In genomic region chr7:99499356-99499712, GRCh38 we compare ENCODE assay signal across 6 cellular contexts. TPM values are rescaled to one million over a fixed set of nuclear protein-coding genes. Genes with fewer than 3 reads are reported as not detected.
DNase-seq lines count a peak whose midpoint lies in the region; ATAC-seq and TF ChIP-seq lines count a peak whose summit lies in the region.

No MANE protein-coding gene starts in this region.

- in situ Hi-C loops in IMR-90 (cut with MboI; ENCODE audit: low sequenced_read_pairs): no loop called here

- 0% methylated on average over 3 of the region's 14 CpGs; no CpG with 5 or more reads in 1 of the 2 experiments for WGBS in IMR-90 (ENCODE audit: extremely low coverage in 2 of 2, insufficient read length in 1 of 2), 2 experiments
- under 1% methylated on average over 14 of the region's 14 CpGs for WGBS in prostate gland

- H2BK15ac ChIP-seq in IMR-90 (ENCODE audit: low read depth, low read length): no peak overlapping the region

- peaks cover 3% of the 10 kb centered on the region for H3K4me1 ChIP-seq in IMR-90 (ENCODE audit: control insufficient read depth, insufficient read depth, low read length)
- H3K4me1 ChIP-seq in prostate gland (replicated peaks): peaks cover 4% of the 10 kb centered on the region

- H3K9me3 ChIP-seq in IMR-90 (ENCODE audit: control insufficient read depth, insufficient read depth, low read length) (peaks cover 9% of the 10 kb centered on the region), prostate gland (no peaks in the 10 kb centered on the region)

- H2AK9ac ChIP-seq in IMR-90 (replicated peaks; ENCODE audit: low read depth, low read length, poor library complexity): peak overlapping the region; percentile 95

- H2AK5ac ChIP-seq in IMR-90 (ENCODE audit: low read depth, low read length): peak overlapping the region; percentile 57; the same call in 1 of the 2 replicates

- H2AFZ ChIP-seq in IMR-90 (replicated peaks; ENCODE audit: low read length, poor library complexity): peak overlapping the region; percentile 97

- H4K20me1 ChIP-seq in IMR-90 (ENCODE audit: insufficient read depth, low read length): peaks cover 11% of the 10 kb centered on the region; the same call in 1 of the 2 replicates

- H3K18ac ChIP-seq in IMR-90 (ENCODE audit: low read depth, low read length): no peak overlapping the region

- H3K27ac ChIP-seq in IMR-90 (ENCODE audit: insufficient read depth, low read length) (peak overlapping the region; percentile 59), coronary artery (peak overlapping the region; percentile 87 to 90), prostate gland (peak overlapping the region; percentile 96)

- 0 out of 2 replicates have a peak overlapping the region, but pooled peaks have one; percentile 74 for H3K56ac ChIP-seq in IMR-90 (ENCODE audit: extremely low read depth, insufficient read depth, low read length)

- no peaks in the 10 kb centered on the region for H3K27me3 ChIP-seq in IMR-90 (ENCODE audit: control insufficient read depth, insufficient read depth, low read length)
- no peaks in the 10 kb centered on the region for H3K27me3 ChIP-seq in prostate gland (replicated peaks; ENCODE audit: insufficient read depth)

- peak overlapping the region; percentile 25; the same call in 1 of the 2 replicates for H3K23ac ChIP-seq in IMR-90 (ENCODE audit: low read depth, low read length)

- no peak for TF ChIP-seq POLR2A in IMR-90 (IDR thresholded peaks at IDR 0.05; ENCODE audit: low read depth, low read length)
- TF ChIP-seq POLR2A in prostate gland (IDR thresholded peaks at IDR 0.05): no peak

- H3K9me1 ChIP-seq in IMR-90 (ENCODE audit: insufficient read depth, low read length): 0 out of 2 replicates have a peak, but pooled peaks cover 4% of the 10 kb centered on the region

- H2BK5ac ChIP-seq in IMR-90 (ENCODE audit: low read depth, low read length, poor library complexity, severe bottlenecking): peak overlapping the region; percentile 28

- POLR2A ChIA-PET in IMR-90 (lab: Charles Lee; ENCODE audit: unreplicated experiment): no interaction called here

- no peak for TF ChIP-seq CTCF in IMR-90 (conservative IDR thresholded peaks at IDR 0.05; ENCODE audit: low read depth, low read length)
- no peak for TF ChIP-seq CTCF in coronary artery (IDR thresholded peaks at IDR 0.05)
- TF ChIP-seq CTCF in prostate gland (IDR thresholded peaks at IDR 0.05): no peak

- H3K4me3 ChIP-seq in IMR-90 (ENCODE audit: insufficient read depth, low read depth, low read length): peak overlapping the region; percentile 57
- peak overlapping the region; percentile 83 for H3K4me3 ChIP-seq in coronary artery
- peak overlapping the region; percentile 85 to 90 for H3K4me3 ChIP-seq in prostate gland

- peak overlapping the region; percentile 96 for H3K4me2 ChIP-seq in IMR-90 (ENCODE audit: low read depth, low read length)

- no peak overlapping the region for H2BK20ac ChIP-seq in IMR-90 (ENCODE audit: low read depth, low read length)

- BruUV-seq in IMR-90 (replicated peaks; lab: Mats Ljungman, UMichigan): no TSS peak

- dilution Hi-C loops in IMR-90 (cut with HindIII; ENCODE audit: low sequenced_read_pairs, unreplicated experiment): no loop called here

- TF ChIP-seq RAD21 in IMR-90 (IDR thresholded peaks at IDR 0.05; ENCODE audit: low read length): no peak

- ATAC-seq in IMR-90 (ENCODE audit: low read depth): no peak

- H3K14ac ChIP-seq in IMR-90 (replicated peaks; ENCODE audit: low read depth, low read length): peak overlapping the region; percentile 2; the same call in 1 of the 2 replicates

- H4K8ac ChIP-seq in IMR-90 (ENCODE audit: low read depth in 2 of 2, low read length in 2 of 2): peak overlapping the region; percentile 67 to 90; a peak in 3 of 4 replicates

- peak overlapping the region; percentile 19; the same call in 1 of the 2 replicates for H4K5ac ChIP-seq in IMR-90 (ENCODE audit: low read depth, low read length)

- H3K79me1 ChIP-seq in IMR-90 (ENCODE audit: low read depth in 1 of 2, low read length in 2 of 2): peaks cover 14 to 34% of the 10 kb centered on the region in 2 experiments

- intact Hi-C loops in IMR-90 (cut with micrococcal nuclease) (no loop called here), prostate gland (cut with DNase I) (no loop called here)

- CTCF ChIA-PET in IMR-90 (lab: Yijun Ruan, JAX): no interaction called here

- peaks cover 17% of the 10 kb centered on the region for H3K36me3 ChIP-seq in IMR-90 (ENCODE audit: control insufficient read depth, insufficient read depth, low read length)
- peaks cover 1 to 10% of the 10 kb centered on the region in 2 donors for H3K36me3 ChIP-seq in prostate gland

- peak overlapping the region; percentile 81 for H3K4ac ChIP-seq in IMR-90 (ENCODE audit: low read depth, low read length)

- H2BK120ac ChIP-seq in IMR-90 (ENCODE audit: low read depth, low read length): no peak overlapping the region

- H4K91ac ChIP-seq in IMR-90 (ENCODE audit: insufficient read depth, low read depth, low read length): peak overlapping the region; percentile 39; the same call in 1 of the 2 replicates

- H3K9ac ChIP-seq in IMR-90 (ENCODE audit: low read depth, low read length): peak overlapping the region; percentile 65

- DNase-seq in ELR (ENCODE audit: low read depth) (peak; percentile 33), IMR-90 (no peak), coronary artery (ENCODE audit: low spot score) (no peak), prostate gland (ENCODE audit: low spot score) (no peak), NCI-H345 (lab: John Stamatoyannopoulos, UW) (no peak), D341Med (ENCODE audit: low spot score) (no peak)

TF ChIP-seq in IMR-90, 13 proteins besides CTCF, POLR2A, EP300 and RAD21:
- TF ChIP-seq CEBPB (IDR thresholded peaks at IDR 0.05; ENCODE audit: low read depth, low read length): no peak
- TF ChIP-seq FOS (IDR thresholded peaks at IDR 0.05; ENCODE audit: low read depth, low read length): no peak
- TF ChIP-seq SMC3 (IDR thresholded peaks at IDR 0.05; ENCODE audit: low read depth, low read length): no peak
- no peak for TF ChIP-seq BHLHE40 (IDR thresholded peaks at IDR 0.05; ENCODE audit: low read depth, low read length)
- no peak for TF ChIP-seq RCOR1 (IDR thresholded peaks at IDR 0.05; ENCODE audit: insufficient replicate concordance, low read length)
- TF ChIP-seq RFX5 (IDR thresholded peaks at IDR 0.05; ENCODE audit: low read depth, low read length): no peak
- no peak for TF ChIP-seq NFE2L2 (IDR thresholded peaks at IDR 0.05; ENCODE audit: low read depth, low read length)
- TF ChIP-seq ELK1 (IDR thresholded peaks at IDR 0.05; ENCODE audit: borderline replicate concordance, low read depth, low read length): no peak
- no peak for TF ChIP-seq MAFK (IDR thresholded peaks at IDR 0.05; ENCODE audit: low read depth, low read length)
- no peak for TF ChIP-seq MXI1 (IDR thresholded peaks at IDR 0.05; ENCODE audit: borderline replicate concordance, low read depth, low read length)
- TF ChIP-seq MAZ (IDR thresholded peaks at IDR 0.05; ENCODE audit: borderline replicate concordance, low read depth, low read length): no peak
- no peak for TF ChIP-seq CHD1 (IDR thresholded peaks at IDR 0.05; ENCODE audit: low read depth, low read length)
- TF ChIP-seq USF2 (IDR thresholded peaks at IDR 0.05; ENCODE audit: low read depth, low read length): no peak

RNA-seq across cellular contexts. Expression of gene ZNF394, which starts 0.7 kb away (rescaled TPM):
- 22.8 and 24.7 TPM in 2 replicates for total RNA-seq in IMR-90 (2012; rRNA removed)
- polyA plus RNA-seq in IMR-90 (2012; rRNA removed): 10.7 and 10.9 TPM in 2 replicates
- 6.7 and 16.8 TPM in 2 replicates for polyA plus RNA-seq in IMR-90 (2012; cell fraction: cytosol; rRNA removed)
- polyA plus RNA-seq in IMR-90 (2012; cell fraction: nucleus; rRNA removed; ENCODE audit: low replicate concordance): 7.9 and 16.6 TPM in 2 replicates
- total RNA-seq in prostate gland: 10 to 100 TPM; 37.4 to 37.8 TPM

RNA-seq across cellular contexts. Expression of gene ZKSCAN5, which starts 5.1 kb away (rescaled TPM):
- 15.8 and 16.3 TPM in 2 replicates for total RNA-seq in IMR-90 (2012; rRNA removed)
- polyA plus RNA-seq in IMR-90 (2012; rRNA removed): 5.4 and 5.5 TPM in 2 replicates
- 2.4 and 4.0 TPM in 2 replicates for polyA plus RNA-seq in IMR-90 (2012; cell fraction: cytosol; rRNA removed)
- 2.7 and 6.1 TPM in 2 replicates for polyA plus RNA-seq in IMR-90 (2012; cell fraction: nucleus; rRNA removed; ENCODE audit: low replicate concordance)
- total RNA-seq in prostate gland: 10 to 100 TPM in 1 of 2 donors, 1 to 10 TPM in 1; 7.8 to 13.2 TPM

RNA-seq across cellular contexts. Expression of gene ZNF789, which starts 26.6 kb away (rescaled TPM):
- total RNA-seq in IMR-90 (2012; rRNA removed): 4.2 and 4.8 TPM in 2 replicates
- 7.4 and 8.9 TPM in 2 replicates for polyA plus RNA-seq in IMR-90 (2012; rRNA removed)
- polyA plus RNA-seq in IMR-90 (2012; cell fraction: cytosol; rRNA removed): 2.9 and 5.5 TPM in 2 replicates
- polyA plus RNA-seq in IMR-90 (2012; cell fraction: nucleus; rRNA removed; ENCODE audit: low replicate concordance): 12.9 and 61.5 TPM in 2 replicates
- 10 to 100 TPM; 20.6 to 25.2 TPM for total RNA-seq in prostate gland

RNA-seq across cellular contexts. Expression of gene ATP5MF, which starts 33.4 kb away (rescaled TPM):
- 559 and 1,184 TPM in 2 replicates for total RNA-seq in IMR-90 (2012; rRNA removed)
- polyA plus RNA-seq in IMR-90 (2012; rRNA removed): 1,472 and 2,029 TPM in 2 replicates
- polyA plus RNA-seq in IMR-90 (2012; cell fraction: cytosol; rRNA removed): 123 and 4,682 TPM in 2 replicates
- 713 and 1,201 TPM in 2 replicates for polyA plus RNA-seq in IMR-90 (2012; cell fraction: nucleus; rRNA removed; ENCODE audit: low replicate concordance)
- total RNA-seq in prostate gland: 100 to 1,000 TPM; 797 to 850 TPM

RNA-seq across cellular contexts. Expression of gene FAM200A, which starts 52.6 kb away (rescaled TPM):
- total RNA-seq in IMR-90 (2012; rRNA removed): 5.9 and 10.3 TPM in 2 replicates
- 4.5 and 6.0 TPM in 2 replicates for polyA plus RNA-seq in IMR-90 (2012; rRNA removed)
- polyA plus RNA-seq in IMR-90 (2012; cell fraction: cytosol; rRNA removed): 1.4 and 1.6 TPM in 2 replicates
- polyA plus RNA-seq in IMR-90 (2012; cell fraction: nucleus; rRNA removed; ENCODE audit: low replicate concordance): 0.41 and 1.9 TPM in 2 replicates
- total RNA-seq in prostate gland: 10 to 100 TPM in 1 of 2 donors, 1 to 10 TPM in 1; 5.5 to 11.2 TPM
